In genomic region chr11:119015054-119015611, GRCh38 we compare ENCODE assay signal across 10 cellular contexts. TPM values are rescaled to one million over a fixed set of nuclear protein-coding genes. Genes with fewer than 3 reads are reported as not detected.
DNase-seq lines count a peak whose midpoint lies in the region; ATAC-seq and TF ChIP-seq lines count a peak whose summit lies in the region.
"Had no signal": no experiment of that assay in that cellular context is flagged by ENCODE, and none has a peak within 500 bp of the region (broad histone marks: within the 10 kb centered on the region; RNA-seq: fewer than 3 reads in every experiment).

No MANE protein-coding gene starts in this region.

- intact Hi-C loops in naive thymus-derived CD4-positive, alpha-beta T cell (cut with micrococcal nuclease), result loop anchor here (5.0 kb wide), 3 partner anchors 152 to 443 kb away; partner anchors contain the start of genes ARCN1 (in 1 of the 2) and NLRX1 (in 1 of the 2)

- H3K27me3 ChIP-seq in Loucy (ENCODE audit: insufficient read depth, low read length, poor library complexity, severe bottlenecking), result no peaks in the 10 kb centered on the region
- H3K27me3 ChIP-seq in naive thymus-derived CD4-positive, alpha-beta T cell (ENCODE audit: control insufficient read depth in 2 of 2, insufficient read depth in 2 of 2, low read length in 2 of 2), result no peaks in the 10 kb centered on the region

- no peaks in the 10 kb centered on the region for H3K27me3 Mint-ChIP-seq in activated naive CD8-positive, alpha-beta T cell treated with anti-CD3 and anti-CD28 coated beads, Interleukin-2, amount 50 U/mL, for 24 hours
- no peaks in the 10 kb centered on the region for H3K27me3 Mint-ChIP-seq in naive thymus-derived CD4-positive, alpha-beta T cell
- H3K27me3 Mint-ChIP-seq: activated CD8-positive, alpha-beta memory T cell treated with anti-CD3 and anti-CD28 coated beads, Interleukin-2, amount 10 ng/mL, durations not matched to agents 7 days and 5 days had no signal

- 0 out of 2 replicates have a peak, but pooled peaks cover 3% of the 10 kb centered on the region for H3F3A ChIP-seq in Loucy (ENCODE audit: low read depth)

- CTCF ChIA-PET in naive thymus-derived CD4-positive, alpha-beta T cell (lab: Charles Lee), result interaction anchor here (0.6 to 1.8 kb wide), 2 partner anchors 16 to 268 kb away, joined by 3 to 7 read pairs; no protein-coding TSS in a partner anchor

- H3K9me3 ChIP-seq in Loucy (ENCODE audit: insufficient read depth, low read depth, low read length), result no peaks in the 10 kb centered on the region
- peaks cover 0 to 3% (median 0%) of the 10 kb centered on the region in 3 experiments for H3K9me3 ChIP-seq in naive thymus-derived CD4-positive, alpha-beta T cell (ENCODE audit: control insufficient read depth in 2 of 3, low read length in 3 of 3)

- peaks cover 21% of the 10 kb centered on the region for H3K4me1 ChIP-seq in Loucy (ENCODE audit: insufficient read depth, low read length, poor library complexity, severe bottlenecking)
- peaks cover 22 to 25% of the 10 kb centered on the region in 2 donors for H3K4me1 ChIP-seq in naive thymus-derived CD4-positive, alpha-beta T cell (ENCODE audit: control insufficient read depth in 2 of 2, insufficient read depth in 2 of 2, low read length in 2 of 2)

- H3K4me3 Mint-ChIP-seq in activated naive CD8-positive, alpha-beta T cell treated with anti-CD3 and anti-CD28 coated beads, Interleukin-2, amount 50 U/mL, for 24 hours, result peak overlapping the region; percentile 99
- peak overlapping the region in 7 of 10 donors; percentile 14 to 77 (median 26) for H3K4me3 Mint-ChIP-seq in naive thymus-derived CD4-positive, alpha-beta T cell
- H3K4me3 Mint-ChIP-seq: activated CD8-positive, alpha-beta memory T cell treated with anti-CD3 and anti-CD28 coated beads, Interleukin-2, amount 10 ng/mL, durations not matched to agents 7 days and 5 days had no signal

- POLR2A ChIA-PET in naive thymus-derived CD4-positive, alpha-beta T cell (lab: Charles Lee), result interaction anchor here (0.8 to 2.4 kb wide), 7 partner anchors 12 to 101 kb away, joined by 3 to 22 read pairs (median 7); partner anchors contain the start of genes CENATAC, HMBS and VPS11

- H3K27ac Mint-ChIP-seq in activated naive CD8-positive, alpha-beta T cell treated with anti-CD3 and anti-CD28 coated beads, Interleukin-2, amount 50 U/mL, for 24 hours, result peak overlapping the region; percentile 99
- peak overlapping the region in 6 of 9 donors; percentile 12 to 100 (median 70) for H3K27ac Mint-ChIP-seq in naive thymus-derived CD4-positive, alpha-beta T cell

- H3K36me3 ChIP-seq in Loucy (ENCODE audit: insufficient read depth, low read length), result peaks cover 49% of the 10 kb centered on the region
- H3K36me3 ChIP-seq in naive thymus-derived CD4-positive, alpha-beta T cell (ENCODE audit: control insufficient read depth in 2 of 3, insufficient read depth in 3 of 3, low read length in 3 of 3), result peaks cover 21 to 68% (median 24%) of the 10 kb centered on the region in 3 experiments

- no peaks in the 10 kb centered on the region for H3K9me2 ChIP-seq in Loucy (replicated peaks; ENCODE audit: low read depth, low read length)

- DNase-seq in EH (ENCODE audit: low read depth), result peak; percentile 26
- DNase-seq in activated naive CD8-positive, alpha-beta T cell treated with anti-CD3 and anti-CD28 coated beads, Interleukin-2, amount 50 U/mL, for 24 hours, result no peak
- no peak for DNase-seq in naive thymus-derived CD4-positive, alpha-beta T cell
- DNase-seq in NCI-H1436 (lab: John Stamatoyannopoulos, UW), result no peak
- DNase-seq in HK-2 (ENCODE audit: unreplicated experiment), result no peak
- no peak for DNase-seq in cerebellum (ENCODE audit: low spot score)
- DNase-seq: activated CD8-positive, alpha-beta memory T cell treated with anti-CD3 and anti-CD28 coated beads, Interleukin-2, amount 10 ng/mL, durations not matched to agents 7 days and 5 days; NCI-H1092 had no signal

- H2AFZ ChIP-seq in Loucy (ENCODE audit: low read length), result no peak overlapping the region

- H3K4me2 ChIP-seq in Loucy (ENCODE audit: low read depth, low read length, poor library complexity, severe bottlenecking), result peak overlapping the region; percentile 92

- H3K79me2 ChIP-seq in Loucy (ENCODE audit: insufficient read depth, low read length), result peaks cover 59% of the 10 kb centered on the region

- H3K9ac ChIP-seq in Loucy (ENCODE audit: low read depth, low read length, poor library complexity, severe bottlenecking), result no peak overlapping the region

- peaks cover 70% of the 10 kb centered on the region for H3K36me3 Mint-ChIP-seq in activated naive CD8-positive, alpha-beta T cell treated with anti-CD3 and anti-CD28 coated beads, Interleukin-2, amount 50 U/mL, for 24 hours (ENCODE audit: low read depth)
- H3K36me3 Mint-ChIP-seq in naive thymus-derived CD4-positive, alpha-beta T cell, result peaks cover 10 to 50% (median 40%) of the 10 kb centered on the region in 5 donors

- peak overlapping the region; percentile 2 for H3K27ac ChIP-seq in naive thymus-derived CD4-positive, alpha-beta T cell (ENCODE audit: low read depth, low read length)

- no peaks in the 10 kb centered on the region for H3K9me3 Mint-ChIP-seq in activated naive CD8-positive, alpha-beta T cell treated with anti-CD3 and anti-CD28 coated beads, Interleukin-2, amount 50 U/mL, for 24 hours
- peaks cover 0 to 2% (median 0%) of the 10 kb centered on the region in 11 donors for H3K9me3 Mint-ChIP-seq in naive thymus-derived CD4-positive, alpha-beta T cell

- TF ChIP-seq CTCF in Loucy (conservative IDR thresholded peaks at IDR 0.05; ENCODE audit: low read length), result peak; percentile 38

- ATAC-seq in activated naive CD8-positive, alpha-beta T cell treated with anti-CD3 and anti-CD28 coated beads, Interleukin-2, amount 50 U/mL, for 24 hours, result no peak
- ATAC-seq in naive thymus-derived CD4-positive, alpha-beta T cell, result no peak
- ATAC-seq in HG03457 (IDR thresholded peaks at IDR 0.05; ENCODE audit: unreplicated experiment), result no peak
- ATAC-seq: activated CD8-positive, alpha-beta memory T cell treated with anti-CD3 and anti-CD28 coated beads, Interleukin-2, amount 10 ng/mL, durations not matched to agents 7 days and 5 days had no signal

- H3K4me1 Mint-ChIP-seq in activated naive CD8-positive, alpha-beta T cell treated with anti-CD3 and anti-CD28 coated beads, Interleukin-2, amount 50 U/mL, for 24 hours, result peaks cover 52% of the 10 kb centered on the region
- H3K4me1 Mint-ChIP-seq in naive thymus-derived CD4-positive, alpha-beta T cell, result peaks cover 14 to 61% (median 41%) of the 10 kb centered on the region in 7 donors

- H4K20me1 ChIP-seq in Loucy (ENCODE audit: insufficient read depth, low read length, poor library complexity, severe bottlenecking), result peaks cover 51% of the 10 kb centered on the region

- no peak overlapping the region for H3K4me3 ChIP-seq in Loucy (ENCODE audit: low read length, poor library complexity, severe bottlenecking)
- H3K4me3 ChIP-seq in naive thymus-derived CD4-positive, alpha-beta T cell (ENCODE audit: low read length), result no peak overlapping the region

RNA-seq across cellular contexts. Expression of gene RPS25, which starts 3.0 kb away (rescaled TPM):
- total RNA-seq in naive thymus-derived CD4-positive, alpha-beta T cell, result 1,000 to 10,000 TPM; 1,535 to 3,042 (median 2,772) TPM
- polyA plus RNA-seq in naive thymus-derived CD4-positive, alpha-beta T cell, result 1,000 to 10,000 TPM; 4,222 to 6,094 TPM
- 284 TPM for total RNA-seq in cerebellum

RNA-seq across cellular contexts. Expression of gene TRAPPC4, which starts 3.4 kb away (rescaled TPM):
- total RNA-seq in naive thymus-derived CD4-positive, alpha-beta T cell, result 10 to 100 TPM; 70.7 to 80.3 (median 77.8) TPM
- 100 to 1,000 TPM in 1 of 2 donors, 10 to 100 TPM in 1; 82.1 to 123 TPM for polyA plus RNA-seq in naive thymus-derived CD4-positive, alpha-beta T cell
- total RNA-seq in cerebellum, result 32.8 TPM

RNA-seq across cellular contexts. Expression of gene SLC37A4, which starts 15.5 kb away (rescaled TPM):
- 10 to 100 TPM in 3 of 5 experiments, 1 to 10 TPM in 2; 7.1 to 20.8 (median 14.6) TPM for total RNA-seq in naive thymus-derived CD4-positive, alpha-beta T cell
- polyA plus RNA-seq in naive thymus-derived CD4-positive, alpha-beta T cell, result 10 to 100 TPM; 10.6 to 13.1 TPM
- total RNA-seq in cerebellum, result 10.0 TPM

RNA-seq across cellular contexts. Expression of gene CENATAC, which starts 17.2 kb away (rescaled TPM):
- 100 to 1,000 TPM in 4 of 5 experiments, 10 to 100 TPM in 1; 53.5 to 136 (median 109) TPM for total RNA-seq in naive thymus-derived CD4-positive, alpha-beta T cell
- polyA plus RNA-seq in naive thymus-derived CD4-positive, alpha-beta T cell, result 10 to 100 TPM in 1 of 2 donors, 1 to 10 TPM in 1; 8.4 to 13.5 TPM
- 44.6 TPM for total RNA-seq in cerebellum

RNA-seq across cellular contexts. Expression of gene HYOU1, which starts 41.9 kb away (rescaled TPM):
- 100 to 1,000 TPM in 3 of 5 experiments, 10 to 100 TPM in 2; 77.8 to 198 (median 110) TPM for total RNA-seq in naive thymus-derived CD4-positive, alpha-beta T cell
- polyA plus RNA-seq in naive thymus-derived CD4-positive, alpha-beta T cell, result 10 to 100 TPM; 11.3 to 18.3 TPM
- 39.9 TPM for total RNA-seq in cerebellum
